In the genomic region with DNA sequence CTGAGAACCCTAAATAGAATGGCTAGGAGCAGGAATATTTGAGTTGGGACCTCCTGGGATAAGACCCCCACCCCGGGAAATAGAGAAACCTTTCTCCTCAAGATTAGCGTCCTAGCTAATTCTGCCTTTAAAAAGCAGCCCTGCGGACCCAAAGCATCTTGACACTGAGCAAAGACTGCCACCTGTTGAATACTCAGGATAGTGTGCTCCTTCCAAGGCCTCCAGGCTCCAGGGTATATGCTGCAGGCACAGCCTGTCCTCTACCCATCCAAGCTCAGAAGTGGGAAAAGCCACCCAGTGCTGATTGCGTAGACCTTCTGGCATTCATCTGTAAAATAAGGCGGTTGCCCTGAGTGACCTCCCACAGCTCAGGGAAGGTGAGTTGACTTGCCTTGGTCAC, we compare ENCODE assay signal across 8 cellular contexts.
A peak's percentile ranks its signal among the peaks of the same experiment; 100 is the strongest.
DNase-seq lines count a peak whose midpoint lies in the region; ATAC-seq and TF ChIP-seq lines count a peak whose summit lies in the region.

No MANE protein-coding gene starts in this region.

- no peaks in the 10 kb centered on the region for H3K9me3 Mint-ChIP-seq in endothelial cell (ENCODE audit: unreplicated experiment)

- H3K36me3 Mint-ChIP-seq in endothelial cell (ENCODE audit: low read depth, unreplicated experiment): no peaks in the 10 kb centered on the region

- no peak for ATAC-seq in GM18502 (IDR thresholded peaks at IDR 0.05; ENCODE audit: poor library complexity, unreplicated experiment)
- ATAC-seq in GM18519 (IDR thresholded peaks at IDR 0.05; ENCODE audit: low FRiP score, unreplicated experiment): no peak
- no peak for ATAC-seq in GM21367 (IDR thresholded peaks at IDR 0.05; ENCODE audit: unreplicated experiment)

- peaks cover 2% of the 10 kb centered on the region for H3K4me1 Mint-ChIP-seq in endothelial cell (ENCODE audit: unreplicated experiment)

- no peak for TF ChIP-seq CTCF in endothelial cell (IDR thresholded peaks at IDR 0.05; ENCODE audit: unreplicated experiment)

- peak; percentile 22 for DNase-seq in SIG-M5 treated with dmso at 0.1 percent for 504 hours (lab: John Stamatoyannopoulos, UW; ENCODE audit: unreplicated experiment)
- no peak for DNase-seq in SIG-M5 (lab: John Stamatoyannopoulos, UW)
- DNase-seq in NCI-H748 (lab: John Stamatoyannopoulos, UW; ENCODE audit: unreplicated experiment): peak; percentile 51
- DNase-seq in endothelial cell (ENCODE audit: low spot score): peak; percentile 60
- peak; percentile 85 for DNase-seq in medulla oblongata (ENCODE audit: extremely low spot score)

- H3K27ac Mint-ChIP-seq in endothelial cell (ENCODE audit: unreplicated experiment): no peak overlapping the region

- H3K4me3 Mint-ChIP-seq in endothelial cell (ENCODE audit: unreplicated experiment): no peak overlapping the region

- H3K27me3 Mint-ChIP-seq in endothelial cell (ENCODE audit: unreplicated experiment): no peaks in the 10 kb centered on the region
